ENCODE assay signal across 15 cellular contexts in genomic region chr17:49252148-49252682, GRCh38. TPM values are rescaled to one million over a fixed set of nuclear protein-coding genes. Genes with fewer than 3 reads are reported as not detected.
DNase-seq lines count a peak whose midpoint lies in the region; ATAC-seq and TF ChIP-seq lines count a peak whose summit lies in the region.
"Had no signal": no experiment of that assay in that cellular context is flagged by ENCODE, and none has a peak within 500 bp of the region (broad histone marks: within the 10 kb centered on the region; RNA-seq: fewer than 3 reads in every experiment).

No MANE protein-coding gene starts in this region.

- H3K36me3 ChIP-seq in mammary epithelial cell (ENCODE audit: insufficient read depth, low read length) (no peaks in the 10 kb centered on the region), mesenchymal stem cell (ENCODE audit: control insufficient read depth in 1 of 2, insufficient read depth in 2 of 2, low read depth in 1 of 2, low read length in 2 of 2) (no peaks in the 10 kb centered on the region), MM.1S (replicated peaks; ENCODE audit: insufficient read depth, low read length) (no peaks in the 10 kb centered on the region)

- no peak overlapping the region for H4K91ac ChIP-seq in mesenchymal stem cell (ENCODE audit: low read length)

- H4K20me1 ChIP-seq in mammary epithelial cell (ENCODE audit: insufficient read depth, low read length) (no peaks in the 10 kb centered on the region), MM.1S (ENCODE audit: insufficient read depth, low read length) (no peaks in the 10 kb centered on the region)

- H3K27ac Mint-ChIP-seq in activated CD4-positive, alpha-beta T cell treated with anti-CD3 and anti-CD28 coated beads, Interleukin-2, amount 10 ng/mL, durations not matched to agents 7 days and 5 days = no peak overlapping the region
- H3K27ac Mint-ChIP-seq: brain had no signal

- H3K79me2 ChIP-seq in mammary epithelial cell (ENCODE audit: insufficient read depth, low read length) (no peaks in the 10 kb centered on the region), MM.1S (ENCODE audit: low read length) (no peaks in the 10 kb centered on the region)

- intact Hi-C loops in mammary epithelial cell (cut with micrococcal nuclease) = no loop called here

- no peak for TF ChIP-seq CTCF in mammary epithelial cell (conservative IDR thresholded peaks at IDR 0.05 in 1 of 2, IDR thresholded peaks at IDR 0.05 in 1 of 2; ENCODE audit: extremely low read depth in 1 of 2, insufficient read depth in 1 of 2, low read depth in 1 of 2, low read length in 2 of 2)
- no peak for TF ChIP-seq CTCF in MM.1S (IDR thresholded peaks at IDR 0.05; ENCODE audit: low read length)

- no peaks in the 10 kb centered on the region for H3K36me3 Mint-ChIP-seq in activated CD4-positive, alpha-beta T cell treated with anti-CD3 and anti-CD28 coated beads, Interleukin-2, amount 10 ng/mL, durations not matched to agents 7 days and 5 days (ENCODE audit: low read depth)
- H3K36me3 Mint-ChIP-seq: brain had no signal

- H2AFZ ChIP-seq in mammary epithelial cell (ENCODE audit: low read depth, low read length) (no peak overlapping the region), mesenchymal stem cell (ENCODE audit: low read depth, low read length) (no peak overlapping the region), MM.1S (ENCODE audit: low read length) (no peak overlapping the region)

- no peak overlapping the region for H3K4me2 ChIP-seq in mammary epithelial cell (ENCODE audit: insufficient read depth, low read depth, low read length)
- no peak overlapping the region for H3K4me2 ChIP-seq in mesenchymal stem cell (ENCODE audit: low read length, poor library complexity, severe bottlenecking)
- H3K4me2 ChIP-seq in MM.1S (ENCODE audit: low read depth, low read length) = no peak overlapping the region

- POLR2A ChIA-PET in activated CD4-positive, alpha-beta T cell treated with anti-CD3 and anti-CD28 coated beads, Interleukin-2, amount 10 ng/mL, durations not matched to agents 7 days and 5 days (lab: Charles Lee) = no interaction called here

- no peak overlapping the region for H3K4ac ChIP-seq in mesenchymal stem cell (ENCODE audit: low read depth in 1 of 2, low read length in 2 of 2)

- no peak for ATAC-seq in HG02981 (IDR thresholded peaks at IDR 0.05; ENCODE audit: unreplicated experiment)
- ATAC-seq: esophagus mucosa had no signal

- no peak overlapping the region for H4K8ac ChIP-seq in mesenchymal stem cell (ENCODE audit: low read length)

- H2BK15ac ChIP-seq in mesenchymal stem cell (ENCODE audit: low read depth, poor library complexity, severe bottlenecking) = no peak overlapping the region

- H3K4me3 ChIP-seq in mammary epithelial cell (replicated peaks in 1 of 3; ENCODE audit: insufficient read depth in 1 of 3, low read depth in 2 of 3, low read length in 3 of 3) (no peak overlapping the region), mesenchymal stem cell (ENCODE audit: insufficient read depth in 1 of 2, low read depth in 1 of 2, low read length in 2 of 2) (no peak overlapping the region), MM.1S (ENCODE audit: low read length) (no peak overlapping the region)

- no peak overlapping the region for H3K14ac ChIP-seq in mesenchymal stem cell (ENCODE audit: low read length in 2 of 2)

- H3K79me1 ChIP-seq in mesenchymal stem cell (replicated peaks; ENCODE audit: low read length, poor library complexity, severe bottlenecking) = no peaks in the 10 kb centered on the region

- H3K27me3 ChIP-seq in mammary epithelial cell (ENCODE audit: insufficient read depth, low read length) (no peaks in the 10 kb centered on the region), mesenchymal stem cell (ENCODE audit: control insufficient read depth in 1 of 2, insufficient read depth in 1 of 2, low read length in 2 of 2) (peaks cover 0 to 19% of the 10 kb centered on the region in 2 experiments), MM.1S (replicated peaks; ENCODE audit: insufficient read depth, low read length) (peaks cover 16% of the 10 kb centered on the region; the same call in 1 of the 2 replicates)

- 90% methylated on average over 5 of the region's 5 CpGs for WGBS in mammary epithelial cell (ENCODE audit: low coverage, missing lambda C conversion rate)
- 91% methylated on average over 5 of the region's 5 CpGs for WGBS in mesenchymal stem cell

- H2BK5ac ChIP-seq in mesenchymal stem cell (ENCODE audit: low read depth, low read length, poor library complexity, severe bottlenecking) = no peak overlapping the region

- no peak overlapping the region for H3K27ac ChIP-seq in mammary epithelial cell (ENCODE audit: insufficient read depth, low read depth, low read length)
- no peak overlapping the region for H3K27ac ChIP-seq in mesenchymal stem cell (ENCODE audit: low read length, poor library complexity, severe bottlenecking)
- H3K27ac ChIP-seq in MM.1S (ENCODE audit: low read length) = no peak overlapping the region
- H3K27ac ChIP-seq: RWPE1 had no signal

- H3K9me3 ChIP-seq in mammary epithelial cell (replicated peaks; ENCODE audit: insufficient read depth, low read length) (no peaks in the 10 kb centered on the region), mesenchymal stem cell (ENCODE audit: control insufficient read depth, low read length) (no peaks in the 10 kb centered on the region), MM.1S (replicated peaks; ENCODE audit: insufficient read depth, low read length) (no peaks in the 10 kb centered on the region)

- no peaks in the 10 kb centered on the region for H3F3A ChIP-seq in MM.1S (ENCODE audit: insufficient read depth, low read length)

- no peak overlapping the region for H2AK5ac ChIP-seq in mesenchymal stem cell (ENCODE audit: low read length, severe bottlenecking)

- peak overlapping the region in 1 of 2 experiments; percentile 28 for H3K18ac ChIP-seq in mesenchymal stem cell (ENCODE audit: low read depth in 1 of 2, low read length in 2 of 2)

- H2BK120ac ChIP-seq in mesenchymal stem cell (ENCODE audit: low read depth, low read length) = no peak overlapping the region

- H3K23ac ChIP-seq in mesenchymal stem cell (ENCODE audit: low read length in 2 of 2) = no peak overlapping the region

- CTCF ChIA-PET in mammary epithelial cell (lab: Charles Lee; ENCODE audit: low non-redundant PET) = no interaction called here
- CTCF ChIA-PET in activated CD4-positive, alpha-beta T cell treated with anti-CD3 and anti-CD28 coated beads, Interleukin-2, amount 10 ng/mL, durations not matched to agents 7 days and 5 days (lab: Charles Lee) = no interaction called here

- in situ Hi-C loops in mammary epithelial cell (cut with MboI; ENCODE audit: low sequenced_read_pairs in 2 of 2) = no loop called here

- no peak overlapping the region for H2BK12ac ChIP-seq in mesenchymal stem cell (ENCODE audit: low read length in 2 of 2)

- dilution Hi-C loops in mammary epithelial cell (cut with HindIII; ENCODE audit: low sequenced_read_pairs) = no loop called here

- no peaks in the 10 kb centered on the region for H3K9me2 ChIP-seq in MM.1S (replicated peaks; ENCODE audit: insufficient read depth, low read length)

- no peaks in the 10 kb centered on the region for H3K4me1 Mint-ChIP-seq in activated CD4-positive, alpha-beta T cell treated with anti-CD3 and anti-CD28 coated beads, Interleukin-2, amount 10 ng/mL, durations not matched to agents 7 days and 5 days
- H3K4me1 Mint-ChIP-seq: neural crest cell had no signal

- peaks cover 9% of the 10 kb centered on the region for H3K27me3 Mint-ChIP-seq in activated CD4-positive, alpha-beta T cell treated with anti-CD3 and anti-CD28 coated beads, Interleukin-2, amount 10 ng/mL, durations not matched to agents 7 days and 5 days

- no peaks in the 10 kb centered on the region for H3K9me3 Mint-ChIP-seq in activated CD4-positive, alpha-beta T cell treated with anti-CD3 and anti-CD28 coated beads, Interleukin-2, amount 10 ng/mL, durations not matched to agents 7 days and 5 days
- H3K9me3 Mint-ChIP-seq: neural crest cell had no signal

- no peak overlapping the region for H3K4me3 Mint-ChIP-seq in activated CD4-positive, alpha-beta T cell treated with anti-CD3 and anti-CD28 coated beads, Interleukin-2, amount 10 ng/mL, durations not matched to agents 7 days and 5 days
- H3K4me3 Mint-ChIP-seq: brain, neural crest cell had no signal

- H3K4me1 ChIP-seq in mammary epithelial cell (ENCODE audit: insufficient read depth, low read length) = no peaks in the 10 kb centered on the region
- H3K4me1 ChIP-seq in mesenchymal stem cell (ENCODE audit: control insufficient read depth, insufficient read depth, low read depth, low read length) = peaks cover 7% of the 10 kb centered on the region
- H3K4me1 ChIP-seq in MM.1S (ENCODE audit: low read length) = no peaks in the 10 kb centered on the region

- peak; percentile 65 for DNase-seq in ELR (ENCODE audit: low read depth)
- DNase-seq in MV-4-11 (lab: John Stamatoyannopoulos, UW) = peak; percentile 70
- DNase-seq in mammary epithelial cell = peak; percentile 12
- peak; percentile 61 for DNase-seq in mesenchymal stem cell
- no peak for DNase-seq in activated CD4-positive, alpha-beta T cell treated with anti-CD3 and anti-CD28 coated beads, Interleukin-2, amount 10 ng/mL, durations not matched to agents 7 days and 5 days
- no peak for DNase-seq in HK-2 (ENCODE audit: unreplicated experiment)
- DNase-seq in MM.1S = no peak
- DNase-seq: activated CD4-positive, alpha-beta T cell treated with anti-CD3 and anti-CD28 coated beads for 1 hour; kidney; NCI-H2171 treated with DMSO at 0.1 percent for 48 hours had no signal

- H3K9ac ChIP-seq in mammary epithelial cell (ENCODE audit: insufficient read depth, low read length) = no peak overlapping the region
- no peak overlapping the region for H3K9ac ChIP-seq in mesenchymal stem cell (ENCODE audit: low read length)
- no peak overlapping the region for H3K9ac ChIP-seq in MM.1S (ENCODE audit: low read length)

- no TSS peak for BruUV-seq in mammary epithelial cell (replicated peaks; lab: Mats Ljungman, UMichigan)

RNA-seq across cellular contexts. Expression of gene PHOSPHO1, which starts 21.6 kb away (rescaled TPM):
- total RNA-seq in mammary epithelial cell = under 1 TPM in 1 of 2 donors, not detected in 1; 0.56 TPM
- polyA plus RNA-seq in mammary epithelial cell = 0.09 TPM
- polyA minus RNA-seq in mammary epithelial cell = not detected
- 0.77 TPM for polyA plus RNA-seq in mesenchymal stem cell (2013, experiment 1 of 2)
- 0.81 TPM for polyA plus RNA-seq in mesenchymal stem cell (2013, experiment 2 of 2)
- total RNA-seq in activated CD4-positive, alpha-beta T cell treated with anti-CD3 and anti-CD28 coated beads, Interleukin-2, amount 10 ng/mL, durations not matched to agents 7 days and 5 days = not detected
- total RNA-seq: neural crest cell had no signal

RNA-seq across cellular contexts. Expression of gene ABI3, which starts 41.7 kb away (rescaled TPM):
- not detected for total RNA-seq in mammary epithelial cell
- not detected for polyA plus RNA-seq in mammary epithelial cell
- polyA minus RNA-seq in mammary epithelial cell = not detected
- polyA plus RNA-seq in mesenchymal stem cell (2013, experiment 1 of 2) = 1.5 TPM
- polyA plus RNA-seq in mesenchymal stem cell (2013, experiment 2 of 2) = 1.8 TPM
- 10 to 100 TPM; 58.4 to 59.4 TPM for total RNA-seq in activated CD4-positive, alpha-beta T cell treated with anti-CD3 and anti-CD28 coated beads, Interleukin-2, amount 10 ng/mL, durations not matched to agents 7 days and 5 days

RNA-seq across cellular contexts. Expression of gene GNGT2, which starts 41.8 kb away (rescaled TPM):
- total RNA-seq in mammary epithelial cell = not detected
- not detected for polyA plus RNA-seq in mammary epithelial cell
- polyA minus RNA-seq in mammary epithelial cell = not detected
- polyA plus RNA-seq in mesenchymal stem cell (2013, experiment 1 of 2) = 0.64 TPM
- 0.75 TPM for polyA plus RNA-seq in mesenchymal stem cell (2013, experiment 2 of 2)
- total RNA-seq in activated CD4-positive, alpha-beta T cell treated with anti-CD3 and anti-CD28 coated beads, Interleukin-2, amount 10 ng/mL, durations not matched to agents 7 days and 5 days = 10 to 100 TPM; 15.0 to 15.9 TPM
- total RNA-seq: neural crest cell had no signal

Comparison
In these comparisons a context has a peak if more than half of its experiments do, and no peak if none do; other contexts are left out.
1. DNase-seq: peak in ELR (single experiment), MV-4-11 (single experiment), mammary epithelial cell (single experiment) and mesenchymal stem cell (single experiment); none in activated CD4-positive, alpha-beta T cell treated with anti-CD3 and anti-CD28 coated beads, Interleukin-2, amount 10 ng/mL, durations not matched to agents 7 days and 5 days (single experiment), HK-2 (single experiment) and MM.1S (single experiment).
2. RNA of gene ABI3, which starts 41.7 kb away (total RNA-seq): 58.4 to 59.4 TPM in activated CD4-positive, alpha-beta T cell treated with anti-CD3 and anti-CD28 coated beads, Interleukin-2, amount 10 ng/mL, durations not matched to agents 7 days and 5 days; not detected in mammary epithelial cell; every median in the first group is over 10 times any median in the second.
3. RNA of gene GNGT2, which starts 41.8 kb away (total RNA-seq): 15.0 to 15.9 TPM in activated CD4-positive, alpha-beta T cell treated with anti-CD3 and anti-CD28 coated beads, Interleukin-2, amount 10 ng/mL, durations not matched to agents 7 days and 5 days; not detected in mammary epithelial cell; every median in the first group is over 10 times any median in the second.